ENCODE assay signal across 29 cellular contexts in genomic region chr1:18778437-18778836, GRCh38.
"Had no signal": no experiment of that assay in that cellular context is flagged by ENCODE, and none has a peak within 500 bp of the region (broad histone marks: within the 10 kb centered on the region; RNA-seq: fewer than 3 reads in every experiment).

No MANE protein-coding gene starts in this region.

- H3K4me3 ChIP-seq: adrenal gland, body of pancreas, esophagus squamous epithelium had no signal

- H3K27me3 ChIP-seq: body of pancreas had no signal

- H3K36me3 ChIP-seq: adrenal gland, esophagus squamous epithelium, WERI-Rb-1 had no signal

- H3K27ac ChIP-seq: adrenal gland, body of pancreas, epithelial cell of prostate, esophagus squamous epithelium, WERI-Rb-1 had no signal

- H3K9me3 ChIP-seq: adrenal gland, body of pancreas, esophagus squamous epithelium had no signal

- ATAC-seq: activated CD4-positive, CD25-positive, alpha-beta regulatory T cell treated with anti-CD3 and anti-CD28 coated beads, Interleukin-2, amount 50 U/mL, for 24 hours; activated CD8-positive, alpha-beta memory T cell treated with anti-CD3 and anti-CD28 coated beads, Interleukin-2, amount 10 ng/mL, durations not matched to agents 7 days and 5 days; activated CD8-positive, alpha-beta T cell treated with anti-CD3 and anti-CD28 coated beads, Interleukin-2, amount 10 ng/mL, durations not matched to agents 7 days and 5 days; body of pancreas; effector memory CD8-positive, alpha-beta T cell; T-cell; T-helper 17 cell had no signal

- DNase-seq: activated B cell treated with CpG ODN at 0.5 μM for 24 hours; activated CD4-positive, alpha-beta memory T cell treated with anti-CD3 and anti-CD28 coated beads for 36 hours; activated CD4-positive, alpha-beta T cell treated with anti-CD3 and anti-CD28 coated beads, Interleukin-2, amount 10 ng/mL, durations not matched to agents 24 days and 14 days; activated CD8-positive, alpha-beta memory T cell treated with anti-CD3 and anti-CD28 coated beads, Interleukin-2, amount 10 ng/mL, durations not matched to agents 7 days and 5 days; activated CD8-positive, alpha-beta memory T cell treated with anti-CD3 and anti-CD28 coated beads, Interleukin-2, amount 50 U/mL, for 4 hours; activated CD8-positive, alpha-beta T cell treated with anti-CD3 and anti-CD28 coated beads, Interleukin-2, amount 10 ng/mL, durations not matched to agents 7 days and 5 days; activated effector memory CD4-positive, alpha-beta T cell treated with anti-CD3 and anti-CD28 coated beads, Interleukin-2, amount 50 U/mL, for 16 hours; activated naive CD4-positive, alpha-beta T cell treated with anti-CD3 and anti-CD28 coated beads for 36 hours; activated naive CD8-positive, alpha-beta T cell treated with anti-CD3 and anti-CD28 coated beads for 36 hours; activated naive CD8-positive, alpha-beta T cell treated with anti-CD3 and anti-CD28 coated beads, Interleukin-2, amount 50 U/mL, for 24 hours; activated T-cell treated with anti-CD3 and anti-CD28 coated beads, Interleukin-2, amount 50 U/mL, for 1 hour; activated T-cell treated with anti-CD3 and anti-CD28 coated beads, Interleukin-2, amount 50 U/mL, for 48 hours; adrenal gland; amygdala; aorta; body of pancreas; caudate nucleus; cortex of kidney; dermis blood vessel endothelial cell; effector CD4-positive, alpha-beta T cell; effector memory CD8-positive, alpha-beta T cell; esophagus squamous epithelium; foreskin melanocyte; T-cell; T-helper 17 cell; T1000; WERI-Rb-1 had no signal

- H3K4me1 ChIP-seq: adrenal gland, body of pancreas, esophagus squamous epithelium had no signal
